ENCODE assay signal across 13 cellular contexts in the genomic region with DNA sequence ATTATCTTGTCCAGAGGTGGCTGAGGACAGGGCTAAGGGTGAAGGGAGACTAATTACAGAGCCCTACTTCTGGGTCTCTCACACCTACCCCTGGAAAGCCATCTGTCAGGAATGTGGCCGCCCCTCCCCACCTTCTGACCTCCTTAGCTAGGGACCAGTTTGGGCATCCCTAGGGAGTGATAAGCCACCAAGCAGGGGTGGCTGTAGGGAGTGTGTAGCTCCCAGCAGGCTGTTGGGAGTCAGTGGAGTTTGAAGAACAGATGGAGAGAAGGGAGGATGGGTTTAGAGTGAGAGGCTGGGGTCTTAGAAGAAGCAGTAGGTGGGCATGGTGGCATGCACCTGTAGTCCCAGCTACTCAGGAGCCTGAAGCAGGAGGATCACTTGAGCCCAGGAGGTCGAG. TPM values are rescaled to one million over a fixed set of nuclear protein-coding genes. Genes with fewer than 3 reads are reported as not detected.
DNase-seq lines count a peak whose midpoint lies in the region; ATAC-seq, FAIRE-seq and TF ChIP-seq lines count a peak whose summit lies in the region.
"Had no signal": no experiment of that assay in that cellular context is flagged by ENCODE, and none has a peak within 500 bp of the region (broad histone marks: within the 10 kb centered on the region; RNA-seq: fewer than 3 reads in every experiment).

No MANE protein-coding gene starts in this region.

- H3K27me3 Mint-ChIP-seq in MCF 10A (ENCODE audit: insufficient read depth, unreplicated experiment), result no peaks in the 10 kb centered on the region
- peaks cover 49% of the 10 kb centered on the region for H3K27me3 Mint-ChIP-seq in activated CD8-positive, alpha-beta T cell treated with anti-CD3 and anti-CD28 coated beads, Interleukin-2, amount 10 ng/mL, durations not matched to agents 7 days and 5 days (ENCODE audit: low read depth)

- H3K36me3 ChIP-seq in breast epithelium, result no peaks in the 10 kb centered on the region
- no peaks in the 10 kb centered on the region for H3K36me3 ChIP-seq in kidney (ENCODE audit: control insufficient read depth in 1 of 2, insufficient read depth in 2 of 2, low read length in 2 of 2)
- no peaks in the 10 kb centered on the region for H3K36me3 ChIP-seq in thoracic aorta
- no peaks in the 10 kb centered on the region for H3K36me3 ChIP-seq in upper lobe of right lung
- H3K36me3 ChIP-seq: adrenal gland, neutrophil had no signal

- BruUV-seq in MCF 10A (replicated peaks; lab: Mats Ljungman, UMichigan), result no TSS peak

- POLR2A ChIA-PET in MCF 10A (lab: Yijun Ruan, JAX), result no interaction called here
- POLR2A ChIA-PET in activated CD8-positive, alpha-beta T cell treated with anti-CD3 and anti-CD28 coated beads, Interleukin-2, amount 10 ng/mL, durations not matched to agents 7 days and 5 days (lab: Charles Lee), result no interaction called here

- no peak for ATAC-seq in activated CD8-positive, alpha-beta T cell treated with anti-CD3 and anti-CD28 coated beads, Interleukin-2, amount 10 ng/mL, durations not matched to agents 7 days and 5 days
- ATAC-seq in thoracic aorta (ENCODE audit: insufficient number of reproducible peaks, low FRiP score, low read depth), result no peak
- no peak for ATAC-seq in upper lobe of right lung
- ATAC-seq in left cardiac atrium, result no peak

- H3K27ac ChIP-seq in breast epithelium (peak overlapping the region in 1 of 2 donors; percentile 95), kidney (ENCODE audit: low read depth in 2 of 2, low read length in 2 of 2) (peak overlapping the region in 1 of 2 donors; percentile 88), thoracic aorta (no peak overlapping the region), upper lobe of right lung (no peak overlapping the region)
- H3K27ac ChIP-seq: neutrophil had no signal

- no peak overlapping the region for H3K4me3 ChIP-seq in breast epithelium
- peak overlapping the region; percentile 72 to 77 for H3K4me3 ChIP-seq in kidney (ENCODE audit: low read length in 2 of 2)
- peak overlapping the region; percentile 87 for H3K4me3 ChIP-seq in thoracic aorta
- H3K4me3 ChIP-seq in upper lobe of right lung, result no peak overlapping the region

- H3K27ac Mint-ChIP-seq in MCF 10A (ENCODE audit: low read depth, unreplicated experiment), result peak overlapping the region; percentile 85
- H3K27ac Mint-ChIP-seq in activated CD8-positive, alpha-beta T cell treated with anti-CD3 and anti-CD28 coated beads, Interleukin-2, amount 10 ng/mL, durations not matched to agents 7 days and 5 days, result no peak overlapping the region

- TF ChIP-seq CTCF in MCF 10A (IDR thresholded peaks at IDR 0.05; ENCODE audit: unreplicated experiment) (no peak), breast epithelium (IDR thresholded peaks at IDR 0.05) (no peak), kidney (IDR thresholded peaks at IDR 0.05; ENCODE audit: borderline replicate concordance, extremely low read depth, insufficient read depth) (no peak), thoracic aorta (IDR thresholded peaks at IDR 0.05) (no peak), upper lobe of right lung (IDR thresholded peaks at IDR 0.05) (no peak)

- intact Hi-C loops in MCF 10A (cut with micrococcal nuclease) (no loop called here), breast epithelium (cut with DNase I; ENCODE audit: low total_unique reads) (no loop called here), kidney (cut with DNase I) (no loop called here), upper lobe of right lung (cut with DNase I) (no loop called here), left cardiac atrium (cut with DNase I) (no loop called here)

- no peaks in the 10 kb centered on the region for H3K9me3 ChIP-seq in breast epithelium
- no peaks in the 10 kb centered on the region for H3K9me3 ChIP-seq in kidney (ENCODE audit: control insufficient read depth in 1 of 2, low read length in 2 of 2)
- H3K9me3 ChIP-seq in thoracic aorta, result no peaks in the 10 kb centered on the region
- no peaks in the 10 kb centered on the region for H3K9me3 ChIP-seq in upper lobe of right lung
- H3K9me3 ChIP-seq: adrenal gland, neutrophil had no signal

- H3K9ac ChIP-seq in kidney (ENCODE audit: low read length in 2 of 2), result peak overlapping the region; percentile 86 to 94

- CTCF ChIA-PET in MCF 10A (lab: Yijun Ruan, JAX), result interaction anchor here (4.2 to 6.3 kb wide), 2 partner anchors 10 to 17 kb away, joined by 28 to 48 read pairs; no protein-coding TSS in a partner anchor
- CTCF ChIA-PET in activated CD8-positive, alpha-beta T cell treated with anti-CD3 and anti-CD28 coated beads, Interleukin-2, amount 10 ng/mL, durations not matched to agents 7 days and 5 days (lab: Charles Lee), result interaction anchor here (1.1 to 3.9 kb wide), 2 partner anchors 18 to 137 kb away, joined by 3 to 19 read pairs; no protein-coding TSS in a partner anchor

- H3K4me1 ChIP-seq in breast epithelium (peaks cover 0 to 13% of the 10 kb centered on the region in 2 donors), kidney (ENCODE audit: control insufficient read depth in 1 of 2, insufficient read depth in 1 of 2, low read depth in 1 of 2, low read length in 2 of 2) (peaks cover 23% of the 10 kb centered on the region in 2 donors), thoracic aorta (ENCODE audit: control insufficient read depth in 1 of 2, low read depth in 2 of 2) (peaks cover 3 to 13% of the 10 kb centered on the region in 2 donors), upper lobe of right lung (peaks cover 14% of the 10 kb centered on the region)

- DNase-seq in MCF 10A (ENCODE audit: unreplicated experiment) (no peak), breast epithelium (ENCODE audit: low spot score in 2 of 2) (no peak), kidney (no peak), thoracic aorta (ENCODE audit: low spot score) (no peak), upper lobe of right lung (no peak), left cardiac atrium (no peak), ecto neural progenitor cell (ENCODE audit: low spot score) (no peak)
- DNase-seq in activated CD8-positive, alpha-beta T cell treated with anti-CD3 and anti-CD28 coated beads, Interleukin-2, amount 10 ng/mL, durations not matched to agents 7 days and 5 days, result no peak
- DNase-seq: activated CD4-positive, CD25-positive, alpha-beta regulatory T cell; AML-193; NCI-H446 treated with DMSO at 0.1 percent for 48 hours had no signal

- no peaks in the 10 kb centered on the region for H3K9me3 Mint-ChIP-seq in MCF 10A (ENCODE audit: unreplicated experiment)
- H3K9me3 Mint-ChIP-seq in activated CD8-positive, alpha-beta T cell treated with anti-CD3 and anti-CD28 coated beads, Interleukin-2, amount 10 ng/mL, durations not matched to agents 7 days and 5 days (ENCODE audit: insufficient read depth), result no peaks in the 10 kb centered on the region

- H3K4me3 Mint-ChIP-seq in MCF 10A (ENCODE audit: unreplicated experiment), result peak overlapping the region; percentile 97
- peak overlapping the region; percentile 39 for H3K4me3 Mint-ChIP-seq in activated CD8-positive, alpha-beta T cell treated with anti-CD3 and anti-CD28 coated beads, Interleukin-2, amount 10 ng/mL, durations not matched to agents 7 days and 5 days

- FAIRE-seq in kidney (lab: Jason Lieb, UNC), result no peak

- H3K4me1 Mint-ChIP-seq in MCF 10A (ENCODE audit: insufficient read depth, unreplicated experiment), result peaks cover 33% of the 10 kb centered on the region
- H3K4me1 Mint-ChIP-seq in activated CD8-positive, alpha-beta T cell treated with anti-CD3 and anti-CD28 coated beads, Interleukin-2, amount 10 ng/mL, durations not matched to agents 7 days and 5 days (ENCODE audit: low read depth), result peaks cover 4% of the 10 kb centered on the region

- peaks cover 6% of the 10 kb centered on the region for H3K36me3 Mint-ChIP-seq in MCF 10A (ENCODE audit: insufficient read depth, unreplicated experiment)
- no peaks in the 10 kb centered on the region for H3K36me3 Mint-ChIP-seq in activated CD8-positive, alpha-beta T cell treated with anti-CD3 and anti-CD28 coated beads, Interleukin-2, amount 10 ng/mL, durations not matched to agents 7 days and 5 days (ENCODE audit: low read depth)

- TF ChIP-seq POLR2A in breast epithelium (IDR thresholded peaks at IDR 0.05), result no peak

- no peaks in the 10 kb centered on the region for H3K27me3 ChIP-seq in breast epithelium
- H3K27me3 ChIP-seq in thoracic aorta (replicated peaks; ENCODE audit: insufficient read depth), result no peaks in the 10 kb centered on the region
- peaks cover 13% of the 10 kb centered on the region for H3K27me3 ChIP-seq in upper lobe of right lung

RNA-seq across cellular contexts. Expression of a gene that starts 0.8 kb away (rescaled TPM):
- total RNA-seq in MCF 10A (2022) (117 and 140 TPM in 2 replicates), breast epithelium (10 to 100 TPM; 10.4 to 50.6 (median 30.5) TPM), kidney (126 TPM), thoracic aorta (10 to 100 TPM in 1 of 2 donors, 1 to 10 TPM in 1; 7.6 to 12.3 TPM), upper lobe of right lung (40.6 TPM), left cardiac atrium (1 to 10 TPM; 2.4 to 2.9 TPM)
- under 1 TPM in 1 of 2 experiments, not detected in 1; 0.13 TPM for total RNA-seq in activated CD8-positive, alpha-beta T cell treated with anti-CD3 and anti-CD28 coated beads, Interleukin-2, amount 10 ng/mL, durations not matched to agents 7 days and 5 days
- 99.2 TPM for polyA plus RNA-seq in kidney (ENCODE audit: insufficient read depth, low read depth, low replicate concordance)

RNA-seq across cellular contexts. Expression of a gene that starts 39.3 kb away (rescaled TPM):
- total RNA-seq in MCF 10A (2022) (not detected in 2 replicates), breast epithelium (10 to 100 TPM in 2 of 3 donors, 1 to 10 TPM in 1; 7.9 to 15.5 (median 15.0) TPM), kidney (25.0 TPM), thoracic aorta (10 to 100 TPM; 19.2 to 28.6 TPM), upper lobe of right lung (63.6 TPM), left cardiac atrium (1,000 to 10,000 TPM; 2,432 to 3,075 TPM)
- not detected for total RNA-seq in activated CD8-positive, alpha-beta T cell treated with anti-CD3 and anti-CD28 coated beads, Interleukin-2, amount 10 ng/mL, durations not matched to agents 7 days and 5 days
- polyA plus RNA-seq in kidney (ENCODE audit: insufficient read depth, low read depth, low replicate concordance), result 542 TPM

Comparison
In these comparisons a context has a peak if more than half of its experiments do, and no peak if none do; other contexts are left out.
1. H3K4me3 ChIP-seq: peak in kidney (2 of 2) and thoracic aorta (single experiment); none in breast epithelium (0 of 3) and upper lobe of right lung (single experiment).
2. RNA of a gene that starts 39.3 kb away (total RNA-seq): 2,432 to 3,075 TPM in left cardiac atrium; 63.6 TPM in upper lobe of right lung (single experiment), 19.2 to 28.6 TPM in thoracic aorta, 25.0 TPM in kidney (single experiment), 7.9 to 15.5 TPM in breast epithelium, not detected in MCF 10A and not detected in activated CD8-positive, alpha-beta T cell treated with anti-CD3 and anti-CD28 coated beads, Interleukin-2, amount 10 ng/mL, durations not matched to agents 7 days and 5 days; every median in the first group is over 10 times any median in the second.